9 cellular contexts compared by ENCODE assay signal in the genomic region with DNA sequence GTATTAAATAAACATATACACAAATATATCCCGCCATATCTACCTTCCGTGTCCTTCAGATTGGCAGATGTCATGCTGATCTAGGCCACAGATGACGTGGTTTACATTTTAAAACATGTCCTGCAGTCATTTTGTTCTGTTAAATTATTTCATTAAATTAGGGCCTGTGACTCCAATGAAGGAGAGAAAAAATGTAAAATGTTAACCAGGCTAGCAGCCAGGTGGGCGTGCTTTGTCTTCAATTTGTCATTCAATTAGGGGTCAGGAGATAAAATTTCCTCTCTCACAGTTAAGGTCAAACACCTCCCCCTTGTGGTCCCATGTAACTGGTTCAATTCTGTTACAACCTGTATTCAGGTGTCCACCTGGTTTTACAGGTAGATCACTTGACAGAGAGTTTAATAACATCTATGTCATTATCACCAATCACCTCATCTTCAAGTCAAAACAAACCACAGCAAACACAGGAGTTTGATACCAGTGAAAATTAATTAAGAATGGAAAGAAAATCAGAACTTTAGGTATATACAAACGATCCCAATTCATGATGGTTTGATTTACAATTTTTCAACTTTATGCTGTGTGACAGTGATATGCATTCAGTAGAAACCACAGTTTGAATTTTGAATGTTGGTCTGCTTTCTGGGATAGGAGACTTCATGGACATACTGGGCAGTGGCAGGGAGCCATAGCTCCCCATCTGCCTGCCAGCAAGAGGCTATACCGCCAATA.
DNase-seq lines count a peak whose midpoint lies in the region; FAIRE-seq and TF ChIP-seq lines count a peak whose summit lies in the region.
"Had no signal": no experiment of that assay in that cellular context is flagged by ENCODE, and none has a peak within 500 bp of the region (broad histone marks: within the 10 kb centered on the region; RNA-seq: fewer than 3 reads in every experiment).

No MANE protein-coding gene starts in this region.

- peak; percentile 48 for TF ChIP-seq CTCF in MCF 10A (IDR thresholded peaks at IDR 0.05; ENCODE audit: unreplicated experiment)
- TF ChIP-seq CTCF in mammary epithelial cell (conservative IDR thresholded peaks at IDR 0.05 in 1 of 2, IDR thresholded peaks at IDR 0.05 in 1 of 2; ENCODE audit: extremely low read depth in 1 of 2, insufficient read depth in 1 of 2, low read depth in 1 of 2, low read length in 2 of 2): peak in 1 of 2 donors; percentile 26
- peak in 2 of 3 experiments; percentile 62 to 68; a peak in 3 of 4 replicates for TF ChIP-seq CTCF in H1 (IDR thresholded peaks at IDR 0.05; ENCODE audit: control extremely low read depth in 1 of 3, insufficient read depth in 1 of 3, low read depth in 1 of 3, low read length in 3 of 3)
- peak; percentile 83 for TF ChIP-seq CTCF in type B pancreatic cell (conservative IDR thresholded peaks at IDR 0.05)

- intact Hi-C loops in MCF 10A (cut with micrococcal nuclease): loop anchor here (1.0 kb wide), 2 partner anchors 173 to 1534 kb away; no protein-coding TSS in a partner anchor
- intact Hi-C loops in mammary epithelial cell (cut with micrococcal nuclease): loop anchor here (1.0 kb wide), 1 partner anchor 173 kb away; no protein-coding TSS in a partner anchor

- H2BK15ac ChIP-seq in H1 (ENCODE audit: low read length): no peak overlapping the region

- H3K4me2 ChIP-seq in mammary epithelial cell (ENCODE audit: insufficient read depth, low read depth, low read length) (no peak overlapping the region), H1 (ENCODE audit: insufficient read depth in 1 of 2, low read depth in 2 of 2, low read length in 2 of 2) (no peak overlapping the region)

- H3K27me3 Mint-ChIP-seq in MCF 10A (ENCODE audit: insufficient read depth, unreplicated experiment): no peaks in the 10 kb centered on the region
- peaks cover 6% of the 10 kb centered on the region for H3K27me3 Mint-ChIP-seq in type B pancreatic cell

- no peak overlapping the region for H2BK12ac ChIP-seq in H1 (ENCODE audit: low read depth, low read length)

- H3K14ac ChIP-seq in H1 (ENCODE audit: insufficient read length): no peak overlapping the region

- BruUV-seq in MCF 10A (replicated peaks; lab: Mats Ljungman, UMichigan) (no TSS peak), mammary epithelial cell (replicated peaks; lab: Mats Ljungman, UMichigan) (no TSS peak)

- no peak overlapping the region for H3K56ac ChIP-seq in H1 (replicated peaks; ENCODE audit: insufficient read length, low read depth, low read length)

- H3K36me3 Mint-ChIP-seq in MCF 10A (ENCODE audit: insufficient read depth, unreplicated experiment) (no peaks in the 10 kb centered on the region), type B pancreatic cell (peaks cover 7% of the 10 kb centered on the region)
- H3K36me3 Mint-ChIP-seq: natural killer cell treated with Interleukin-12 subunit alpha and Interleukin-12 subunit beta and Interleukin-15 and Interleukin-18, amount 100 ng/mL, for 72 hours had no signal

- TF ChIP-seq POLR2A in H1 (IDR thresholded peaks at IDR 0.05; ENCODE audit: control extremely low read depth in 1 of 2, low read depth in 2 of 2, low read length in 2 of 2): no peak

- H3K18ac ChIP-seq in H1 (ENCODE audit: extremely low read depth, low read length): no peak overlapping the region

- no peaks in the 10 kb centered on the region for H3K79me1 ChIP-seq in H1 (ENCODE audit: low read depth, low read length)

- H2AK5ac ChIP-seq in H1 (ENCODE audit: low read depth, low read length): no peak overlapping the region

- H2BK20ac ChIP-seq in H1 (ENCODE audit: low read length): no peak overlapping the region

- CTCF ChIA-PET in MCF 10A (lab: Yijun Ruan, JAX): interaction anchor here (0.6 to 2.5 kb wide), 13 partner anchors 50 to 1534 kb away, joined by 3 to 10 read pairs (median 4); no protein-coding TSS in a partner anchor
- CTCF ChIA-PET in mammary epithelial cell (lab: Charles Lee; ENCODE audit: low non-redundant PET): no interaction called here
- CTCF ChIA-PET in H1 (lab: Charles Lee; ENCODE audit: partially characterized antibody): interaction anchor here (0.6 to 2.7 kb wide), 16 partner anchors 10 to 455 kb away, joined by 3 to 14 read pairs (median 3); no protein-coding TSS in a partner anchor

- H2BK5ac ChIP-seq in H1 (ENCODE audit: low read depth, low read length): no peak overlapping the region

- H3K27me3 ChIP-seq in mammary epithelial cell (ENCODE audit: insufficient read depth, low read length): no peaks in the 10 kb centered on the region
- no peaks in the 10 kb centered on the region for H3K27me3 ChIP-seq in H1 (replicated peaks in 1 of 4; ENCODE audit: control insufficient read depth in 3 of 4, extremely low read depth in 1 of 4, insufficient read depth in 3 of 4, low read length in 3 of 4)

- H3K79me2 ChIP-seq in mammary epithelial cell (ENCODE audit: insufficient read depth, low read length): no peaks in the 10 kb centered on the region
- H3K79me2 ChIP-seq in H1 (ENCODE audit: control insufficient read depth in 1 of 2, insufficient read depth in 2 of 2, low read length in 2 of 2): no peaks in the 10 kb centered on the region

- DNase-seq in MCF 10A (ENCODE audit: unreplicated experiment) (peak; percentile 51), mammary epithelial cell (no peak), NCI-H345 (lab: John Stamatoyannopoulos, UW) (peak; percentile 73), H1 (ENCODE audit: low read depth in 1 of 2, low spot score in 2 of 2) (no peak), type B pancreatic cell (ENCODE audit: extremely low spot score, unreplicated experiment) (no peak), kidney glomerular epithelial cell (lab: John Stamatoyannopoulos, UW) (no peak), hepatic stellate cell (ENCODE audit: low spot score) (no peak), KBM-7 (no peak)

- FAIRE-seq in H1 (lab: Jason Lieb, UNC): peak; percentile 85

- no peaks in the 10 kb centered on the region for H3K4me1 Mint-ChIP-seq in MCF 10A (ENCODE audit: insufficient read depth, unreplicated experiment)
- peaks cover 35% of the 10 kb centered on the region for H3K4me1 Mint-ChIP-seq in type B pancreatic cell (ENCODE audit: unreplicated experiment)

- H3K4me3 Mint-ChIP-seq in MCF 10A (ENCODE audit: unreplicated experiment): no peak overlapping the region
- peak overlapping the region; percentile 51 for H3K4me3 Mint-ChIP-seq in type B pancreatic cell
- H3K4me3 Mint-ChIP-seq: natural killer cell treated with Interleukin-12 subunit alpha and Interleukin-12 subunit beta and Interleukin-15 and Interleukin-18, amount 100 ng/mL, for 72 hours had no signal

- H3K36me3 ChIP-seq in mammary epithelial cell (ENCODE audit: insufficient read depth, low read length): no peaks in the 10 kb centered on the region
- H3K36me3 ChIP-seq in H1 (ENCODE audit: control insufficient read depth in 2 of 4, insufficient read depth in 4 of 4, low read length in 3 of 4): no peaks in the 10 kb centered on the region

- POLR2A ChIA-PET in MCF 10A (lab: Yijun Ruan, JAX) (no interaction called here), H1 (lab: Charles Lee; ENCODE audit: partially characterized antibody) (no interaction called here)

- no peak overlapping the region for H2AFZ ChIP-seq in mammary epithelial cell (ENCODE audit: low read depth, low read length)
- no peak overlapping the region for H2AFZ ChIP-seq in H1 (ENCODE audit: low read length)

- dilution Hi-C loops in mammary epithelial cell (cut with HindIII; ENCODE audit: low sequenced_read_pairs): no loop called here

- H3K9me3 ChIP-seq in mammary epithelial cell (replicated peaks; ENCODE audit: insufficient read depth, low read length) (peaks cover 5% of the 10 kb centered on the region), H1 (ENCODE audit: insufficient read depth in 2 of 2, low read depth in 1 of 2, low read length in 1 of 2) (no peaks in the 10 kb centered on the region)

- no peak overlapping the region for H2BK120ac ChIP-seq in H1 (replicated peaks; ENCODE audit: low read depth, low read length)

- H4K8ac ChIP-seq in H1 (ENCODE audit: extremely low read depth, insufficient read depth, low read length): no peak overlapping the region

- WGBS in mammary epithelial cell (ENCODE audit: low coverage, missing lambda C conversion rate): 49% methylated on average over 6 of the region's 6 CpGs
- 83% methylated on average over 6 of the region's 6 CpGs; no CpG with 5 or more reads in 1 of the 2 experiments for WGBS in H1 (ENCODE audit: extremely low coverage in 1 of 2, insufficient coverage in 1 of 2, insufficient read length in 1 of 2, insufficient replicate concordance in 2 of 2, low coverage in 1 of 2, low lambda C conversion rate in 2 of 2, missing lambda C conversion rate in 1 of 2), 2 experiments

- H3K9me3 Mint-ChIP-seq in MCF 10A (ENCODE audit: unreplicated experiment) (peaks cover 7% of the 10 kb centered on the region), type B pancreatic cell (peaks cover 5% of the 10 kb centered on the region)
- H3K9me3 Mint-ChIP-seq: natural killer cell treated with Interleukin-12 subunit alpha and Interleukin-12 subunit beta and Interleukin-15 and Interleukin-18, amount 100 ng/mL, for 72 hours had no signal

- H3K9ac ChIP-seq in mammary epithelial cell (ENCODE audit: insufficient read depth, low read length) (no peak overlapping the region), H1 (replicated peaks in 1 of 4; ENCODE audit: extremely low read depth in 1 of 4, low read depth in 3 of 4, low read length in 3 of 4) (no peak overlapping the region)

- no peak overlapping the region for H3K23ac ChIP-seq in H1 (ENCODE audit: insufficient read length)

- H4K20me1 ChIP-seq in mammary epithelial cell (ENCODE audit: insufficient read depth, low read length) (no peaks in the 10 kb centered on the region), H1 (replicated peaks in 1 of 2; ENCODE audit: control insufficient read depth in 1 of 2, insufficient read depth in 2 of 2, low read length in 2 of 2) (no peaks in the 10 kb centered on the region)

- H4K91ac ChIP-seq in H1 (replicated peaks; ENCODE audit: insufficient read length, low read length): no peak overlapping the region

- H3K4me3 ChIP-seq in mammary epithelial cell (replicated peaks in 1 of 3; ENCODE audit: insufficient read depth in 1 of 3, low read depth in 2 of 3, low read length in 3 of 3): no peak overlapping the region
- no peak overlapping the region for H3K4me3 ChIP-seq in H1 (ENCODE audit: extremely low read depth in 1 of 4, insufficient read depth in 2 of 4, low read depth in 3 of 4, low read length in 4 of 4)

- no peaks in the 10 kb centered on the region for H3K4me1 ChIP-seq in mammary epithelial cell (ENCODE audit: insufficient read depth, low read length)
- peaks cover 3 to 7% (median 7%) of the 10 kb centered on the region in 4 experiments; a peak in 3 of 7 replicates for H3K4me1 ChIP-seq in H1 (replicated peaks in 1 of 4; ENCODE audit: control insufficient read depth in 3 of 4, insufficient read depth in 4 of 4, low read length in 3 of 4)

- peak; percentile 89 to 90 for TF ChIP-seq RAD21 in H1 (IDR thresholded peaks at IDR 0.05 in 1 of 2, conservative IDR thresholded peaks at IDR 0.05 in 1 of 2; ENCODE audit: low read depth in 2 of 2, low read length in 2 of 2)

- in situ Hi-C loops in mammary epithelial cell (cut with MboI; ENCODE audit: low sequenced_read_pairs in 2 of 2): no loop called here
- in situ Hi-C loops in KBM-7 (cut with MboI; ENCODE audit: low pct_unique_long_range_greater_than_20kb, low sequenced_read_pairs): no loop called here

- H3K23me2 ChIP-seq in H1 (ENCODE audit: low read depth, low read length): no peaks in the 10 kb centered on the region

- TF ChIP-seq EP300 in H1 (IDR thresholded peaks at IDR 0.05; ENCODE audit: borderline replicate concordance in 1 of 2, low read depth in 2 of 2, low read length in 2 of 2): no peak

- H4K5ac ChIP-seq in H1 (ENCODE audit: insufficient read length, low read depth, low read length): no peak overlapping the region

- no peak overlapping the region for H3K27ac Mint-ChIP-seq in MCF 10A (ENCODE audit: low read depth, unreplicated experiment)
- no peak overlapping the region for H3K27ac Mint-ChIP-seq in type B pancreatic cell
- H3K27ac Mint-ChIP-seq: natural killer cell treated with Interleukin-12 subunit alpha and Interleukin-12 subunit beta and Interleukin-15 and Interleukin-18, amount 100 ng/mL, for 72 hours had no signal

- no peak overlapping the region for H3K27ac ChIP-seq in mammary epithelial cell (ENCODE audit: insufficient read depth, low read depth, low read length)
- H3K27ac ChIP-seq in H1 (ENCODE audit: low read depth, low read length): no peak overlapping the region

- no peak overlapping the region for H3K4ac ChIP-seq in H1 (replicated peaks; ENCODE audit: insufficient read length, low read depth, low read length)

Comparison
In these comparisons a context has a peak if more than half of its experiments do, and no peak if none do; other contexts are left out.
1. DNase-seq: peak in MCF 10A (single experiment) and NCI-H345 (single experiment); none in mammary epithelial cell (single experiment), H1 (0 of 2), type B pancreatic cell (single experiment), kidney glomerular epithelial cell (single experiment), hepatic stellate cell (single experiment) and KBM-7 (single experiment).